Comparison of ENCODE assay signal across 1 cellular context in genomic region chr2:26892916-26893524, GRCh38.
TF ChIP-seq lines count a peak whose summit lies in the region.

No MANE protein-coding gene starts in this region.

TF ChIP-seq in GM23338, 12 proteins besides CTCF, POLR2A, EP300 and RAD21 (continued from another document):
- TF ChIP-seq ZNF462 (CRISPR knock-in tag; IDR thresholded peaks at IDR 0.05) (no peak), ZNF331 (CRISPR knock-in tag; IDR thresholded peaks at IDR 0.05; ENCODE audit: low read depth) (no peak), ZNF114 (CRISPR knock-in tag; IDR thresholded peaks at IDR 0.05) (no peak)
